17 cellular contexts compared by ENCODE assay signal in the genomic region with DNA sequence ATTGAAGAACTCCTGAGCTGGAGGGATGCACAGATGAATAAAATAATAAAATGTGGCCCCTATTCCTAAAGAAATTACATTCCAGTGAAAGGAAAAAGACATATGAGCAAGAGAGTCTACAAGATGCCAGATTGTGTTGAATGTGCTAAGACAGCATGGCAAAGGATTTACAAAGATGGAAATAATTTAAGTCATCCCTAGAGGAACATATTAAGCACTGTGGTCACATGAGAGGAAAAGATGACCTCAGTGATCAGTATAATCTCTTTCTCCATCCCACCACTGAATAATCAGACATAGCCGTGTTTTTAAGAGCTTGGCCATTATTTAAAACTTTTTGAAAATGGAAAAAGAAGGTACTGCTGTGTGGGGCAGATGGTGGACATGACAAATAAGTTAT.
DNase-seq lines count a peak whose midpoint lies in the region; ATAC-seq and TF ChIP-seq lines count a peak whose summit lies in the region.
"Had no signal": no experiment of that assay in that cellular context is flagged by ENCODE, and none has a peak within 500 bp of the region (broad histone marks: within the 10 kb centered on the region; RNA-seq: fewer than 3 reads in every experiment).

No MANE protein-coding gene starts in this region.

- H3K4me3 ChIP-seq in A673 (ENCODE audit: low read depth, low read length, poor library complexity, severe bottlenecking), result no peak overlapping the region
- no peak overlapping the region for H3K4me3 ChIP-seq in IMR-90 (ENCODE audit: insufficient read depth, low read depth, low read length)
- H3K4me3 ChIP-seq in fibroblast of mammary gland (ENCODE audit: control insufficient read depth, low read depth, low read length), result no peak overlapping the region
- H3K4me3 ChIP-seq: Peyer's patch, SJCRH30 had no signal

- no peaks in the 10 kb centered on the region for H3K9me1 ChIP-seq in IMR-90 (ENCODE audit: insufficient read depth, low read length)

- H3K27me3 ChIP-seq in A673 (replicated peaks; ENCODE audit: insufficient read depth, low read depth, low read length, poor library complexity), result no peaks in the 10 kb centered on the region
- H3K27me3 ChIP-seq in IMR-90 (ENCODE audit: control insufficient read depth, insufficient read depth, low read length), result no peaks in the 10 kb centered on the region
- H3K27me3 ChIP-seq: BE2C, Peyer's patch, SJCRH30 had no signal

- H3K18ac ChIP-seq in IMR-90 (ENCODE audit: low read depth, low read length), result no peak overlapping the region

- H3K9me3 ChIP-seq in A673 (ENCODE audit: low read depth, low read length, poor library complexity, severe bottlenecking) (no peaks in the 10 kb centered on the region), IMR-90 (ENCODE audit: control insufficient read depth, insufficient read depth, low read length) (no peaks in the 10 kb centered on the region)
- H3K9me3 ChIP-seq: BE2C, Peyer's patch, SJCRH30 had no signal

- no peak for TF ChIP-seq RAD21 in IMR-90 (IDR thresholded peaks at IDR 0.05; ENCODE audit: low read length)

- no peak overlapping the region for H4K5ac ChIP-seq in IMR-90 (ENCODE audit: low read depth, low read length)

- no peaks in the 10 kb centered on the region for H3K4me1 Mint-ChIP-seq in activated CD4-positive, alpha-beta memory T cell treated with anti-CD3 and anti-CD28 coated beads for 36 hours (ENCODE audit: low read depth)
- H3K4me1 Mint-ChIP-seq: IgD-negative memory B cell had no signal

- WGBS in IMR-90 (ENCODE audit: extremely low coverage in 2 of 2, insufficient read length in 1 of 2), 2 experiments, result no CpG with 5 or more reads among the region's 1 CpG

- intact Hi-C loops in A673 (cut with micrococcal nuclease; ENCODE audit: unreplicated experiment), result no loop called here
- intact Hi-C loops in IMR-90 (cut with micrococcal nuclease), result no loop called here
- intact Hi-C loops in sciatic nerve (cut with DNase I), result no loop called here
- intact Hi-C loops in activated CD4-positive, alpha-beta memory T cell treated with anti-CD3 and anti-CD28 coated beads for 36 hours (cut with micrococcal nuclease), result no loop called here

- H3K36me3 ChIP-seq in A673 (ENCODE audit: insufficient read depth, low read length, poor library complexity, severe bottlenecking) (no peaks in the 10 kb centered on the region), IMR-90 (ENCODE audit: control insufficient read depth, insufficient read depth, low read length) (no peaks in the 10 kb centered on the region)
- H3K36me3 ChIP-seq: BE2C, Peyer's patch, SJCRH30 had no signal

- no peaks in the 10 kb centered on the region for H3K36me3 Mint-ChIP-seq in activated CD4-positive, alpha-beta memory T cell treated with anti-CD3 and anti-CD28 coated beads for 36 hours
- H3K36me3 Mint-ChIP-seq: IgD-negative memory B cell had no signal

- no peak for TF ChIP-seq CTCF in A673 (conservative IDR thresholded peaks at IDR 0.05; ENCODE audit: low read depth, low read length)
- no peak for TF ChIP-seq CTCF in IMR-90 (conservative IDR thresholded peaks at IDR 0.05; ENCODE audit: low read depth, low read length)
- TF ChIP-seq CTCF in fibroblast of mammary gland (conservative IDR thresholded peaks at IDR 0.05; ENCODE audit: control insufficient read depth, insufficient read depth, low read depth, low read length), result no peak

- H2AK9ac ChIP-seq in IMR-90 (replicated peaks; ENCODE audit: low read depth, low read length, poor library complexity), result no peak overlapping the region

- no peak overlapping the region for H3K56ac ChIP-seq in IMR-90 (ENCODE audit: extremely low read depth, insufficient read depth, low read length)

- H3K79me1 ChIP-seq in IMR-90 (ENCODE audit: low read depth in 1 of 2, low read length in 2 of 2), result no peaks in the 10 kb centered on the region

- peaks cover 18% of the 10 kb centered on the region for H3K4me1 ChIP-seq in A673 (ENCODE audit: insufficient read depth, low read length, poor library complexity, severe bottlenecking)
- no peaks in the 10 kb centered on the region for H3K4me1 ChIP-seq in IMR-90 (ENCODE audit: control insufficient read depth, insufficient read depth, low read length)
- H3K4me1 ChIP-seq: Peyer's patch, SJCRH30 had no signal

- no peak overlapping the region for H2AFZ ChIP-seq in IMR-90 (replicated peaks; ENCODE audit: low read length, poor library complexity)

- no TSS peak for BruUV-seq in A673 (replicated peaks; lab: Mats Ljungman, UMichigan)
- no TSS peak for BruUV-seq in IMR-90 (replicated peaks; lab: Mats Ljungman, UMichigan)

- no peak overlapping the region for H3K9ac ChIP-seq in IMR-90 (ENCODE audit: low read depth, low read length)

- H3K4ac ChIP-seq in IMR-90 (ENCODE audit: low read depth, low read length), result no peak overlapping the region

- no peak overlapping the region for H2BK5ac ChIP-seq in IMR-90 (ENCODE audit: low read depth, low read length, poor library complexity, severe bottlenecking)

- TF ChIP-seq POLR2A in IMR-90 (IDR thresholded peaks at IDR 0.05; ENCODE audit: low read depth, low read length), result no peak

- no peak overlapping the region for H3K27ac Mint-ChIP-seq in activated CD4-positive, alpha-beta memory T cell treated with anti-CD3 and anti-CD28 coated beads for 36 hours
- H3K27ac Mint-ChIP-seq: IgD-negative memory B cell had no signal

- H3K27me3 Mint-ChIP-seq in activated CD4-positive, alpha-beta memory T cell treated with anti-CD3 and anti-CD28 coated beads for 36 hours, result peaks cover 2% of the 10 kb centered on the region

- H3K4me3 Mint-ChIP-seq in activated CD4-positive, alpha-beta memory T cell treated with anti-CD3 and anti-CD28 coated beads for 36 hours, result no peak overlapping the region
- H3K4me3 Mint-ChIP-seq: IgD-negative memory B cell had no signal

- H4K8ac ChIP-seq in IMR-90 (ENCODE audit: low read depth in 2 of 2, low read length in 2 of 2), result no peak overlapping the region

- no peak overlapping the region for H3K23ac ChIP-seq in IMR-90 (ENCODE audit: low read depth, low read length)

- H3K4me2 ChIP-seq in IMR-90 (ENCODE audit: low read depth, low read length), result no peak overlapping the region

- no peak overlapping the region for H2BK120ac ChIP-seq in IMR-90 (ENCODE audit: low read depth, low read length)

- H4K20me1 ChIP-seq in IMR-90 (ENCODE audit: insufficient read depth, low read length), result no peaks in the 10 kb centered on the region

- dilution Hi-C loops in IMR-90 (cut with HindIII; ENCODE audit: low sequenced_read_pairs, unreplicated experiment), result no loop called here

- H2BK15ac ChIP-seq in IMR-90 (ENCODE audit: low read depth, low read length), result no peak overlapping the region

- H2AK5ac ChIP-seq in IMR-90 (ENCODE audit: low read depth, low read length), result no peak overlapping the region

- in situ Hi-C loops in IMR-90 (cut with MboI; ENCODE audit: low sequenced_read_pairs), result no loop called here

- peak overlapping the region; percentile 41 for H3K27ac ChIP-seq in A673 (ENCODE audit: low read depth, low read length, poor library complexity, severe bottlenecking)
- no peak overlapping the region for H3K27ac ChIP-seq in IMR-90 (ENCODE audit: insufficient read depth, low read length)
- no peak overlapping the region for H3K27ac ChIP-seq in substantia nigra (ENCODE audit: low read depth, low read length, poor library complexity, severe bottlenecking)
- H3K27ac ChIP-seq: Peyer's patch, SJCRH30 had no signal

- DNase-seq in A673 (ENCODE audit: low spot score) (peak; percentile 24), IMR-90 (no peak), fibroblast of mammary gland (ENCODE audit: low read depth) (peak; percentile 25), sciatic nerve (ENCODE audit: low spot score) (no peak), substantia nigra (lab: John Stamatoyannopoulos, UW) (no peak), NCI-H1092 (lab: John Stamatoyannopoulos, UW) (no peak)
- DNase-seq in activated CD4-positive, alpha-beta memory T cell treated with anti-CD3 and anti-CD28 coated beads for 36 hours, result no peak
- DNase-seq: 8988T, BE2C, HCEC 1CT, MV-4-11, NCI-H1694, NCI-H2081, NCI-H2171 treated with DMSO at 0.1 percent for 48 hours, Peyer's patch, SJCRH30 had no signal

- peak overlapping the region; percentile 20; the same call in 1 of the 2 replicates for H2BK20ac ChIP-seq in IMR-90 (ENCODE audit: low read depth, low read length)

- no peak overlapping the region for H3K14ac ChIP-seq in IMR-90 (replicated peaks; ENCODE audit: low read depth, low read length)

- H3K9me3 Mint-ChIP-seq in activated CD4-positive, alpha-beta memory T cell treated with anti-CD3 and anti-CD28 coated beads for 36 hours, result no peaks in the 10 kb centered on the region

- CTCF ChIA-PET in A673 (lab: Charles Lee), result interaction anchor here (1.0 kb wide), 1 partner anchor 10 kb away, joined by 6 read pairs; no protein-coding TSS in a partner anchor
- CTCF ChIA-PET in IMR-90 (lab: Yijun Ruan, JAX), result interaction anchor here (0.7 to 1.1 kb wide), 2 partner anchors 45 to 46 kb away, joined by 3 read pairs; no protein-coding TSS in a partner anchor
- CTCF ChIA-PET in activated CD4-positive, alpha-beta memory T cell treated with anti-CD3 and anti-CD28 coated beads for 36 hours (lab: Charles Lee), result no interaction called here

- ATAC-seq in IMR-90 (ENCODE audit: low read depth), result no peak
- peak; percentile 30 for ATAC-seq in sciatic nerve

- no peak overlapping the region for H4K91ac ChIP-seq in IMR-90 (ENCODE audit: insufficient read depth, low read depth, low read length)

- POLR2A ChIA-PET in A673 (lab: Charles Lee; ENCODE audit: low non-redundant PET), result interaction anchor here (0.7 kb wide), 1 partner anchor 508 kb away, joined by 3 read pairs; no protein-coding TSS in a partner anchor
- POLR2A ChIA-PET in IMR-90 (lab: Charles Lee; ENCODE audit: unreplicated experiment), result no interaction called here
- POLR2A ChIA-PET in activated CD4-positive, alpha-beta memory T cell treated with anti-CD3 and anti-CD28 coated beads for 36 hours (lab: Charles Lee), result no interaction called here

TF ChIP-seq in IMR-90, 13 proteins besides CTCF, POLR2A, EP300 and RAD21:
- TF ChIP-seq, protein P1, sequence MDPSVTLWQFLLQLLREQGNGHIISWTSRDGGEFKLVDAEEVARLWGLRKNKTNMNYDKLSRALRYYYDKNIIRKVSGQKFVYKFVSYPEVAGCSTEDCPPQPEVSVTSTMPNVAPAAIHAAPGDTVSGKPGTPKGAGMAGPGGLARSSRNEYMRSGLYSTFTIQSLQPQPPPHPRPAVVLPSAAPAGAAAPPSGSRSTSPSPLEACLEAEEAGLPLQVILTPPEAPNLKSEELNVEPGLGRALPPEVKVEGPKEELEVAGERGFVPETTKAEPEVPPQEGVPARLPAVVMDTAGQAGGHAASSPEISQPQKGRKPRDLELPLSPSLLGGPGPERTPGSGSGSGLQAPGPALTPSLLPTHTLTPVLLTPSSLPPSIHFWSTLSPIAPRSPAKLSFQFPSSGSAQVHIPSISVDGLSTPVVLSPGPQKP (IDR thresholded peaks at IDR 0.05; ENCODE audit: borderline replicate concordance, low read depth, low read length), result no peak
- TF ChIP-seq FOS (IDR thresholded peaks at IDR 0.05; ENCODE audit: low read depth, low read length) (no peak), MXI1 (IDR thresholded peaks at IDR 0.05; ENCODE audit: borderline replicate concordance, low read depth, low read length) (no peak), MAZ (IDR thresholded peaks at IDR 0.05; ENCODE audit: borderline replicate concordance, low read depth, low read length) (no peak)

Comparison
In these comparisons a context has a peak if more than half of its experiments do, and no peak if none do; other contexts are left out.
1. DNase-seq: peak in A673 (single experiment) and fibroblast of mammary gland (single experiment); none in IMR-90 (single experiment), sciatic nerve (single experiment), activated CD4-positive, alpha-beta memory T cell treated with anti-CD3 and anti-CD28 coated beads for 36 hours (single experiment), substantia nigra (0 of 49) and NCI-H1092 (single experiment).